16 cellular contexts compared by ENCODE assay signal in the genomic region with DNA sequence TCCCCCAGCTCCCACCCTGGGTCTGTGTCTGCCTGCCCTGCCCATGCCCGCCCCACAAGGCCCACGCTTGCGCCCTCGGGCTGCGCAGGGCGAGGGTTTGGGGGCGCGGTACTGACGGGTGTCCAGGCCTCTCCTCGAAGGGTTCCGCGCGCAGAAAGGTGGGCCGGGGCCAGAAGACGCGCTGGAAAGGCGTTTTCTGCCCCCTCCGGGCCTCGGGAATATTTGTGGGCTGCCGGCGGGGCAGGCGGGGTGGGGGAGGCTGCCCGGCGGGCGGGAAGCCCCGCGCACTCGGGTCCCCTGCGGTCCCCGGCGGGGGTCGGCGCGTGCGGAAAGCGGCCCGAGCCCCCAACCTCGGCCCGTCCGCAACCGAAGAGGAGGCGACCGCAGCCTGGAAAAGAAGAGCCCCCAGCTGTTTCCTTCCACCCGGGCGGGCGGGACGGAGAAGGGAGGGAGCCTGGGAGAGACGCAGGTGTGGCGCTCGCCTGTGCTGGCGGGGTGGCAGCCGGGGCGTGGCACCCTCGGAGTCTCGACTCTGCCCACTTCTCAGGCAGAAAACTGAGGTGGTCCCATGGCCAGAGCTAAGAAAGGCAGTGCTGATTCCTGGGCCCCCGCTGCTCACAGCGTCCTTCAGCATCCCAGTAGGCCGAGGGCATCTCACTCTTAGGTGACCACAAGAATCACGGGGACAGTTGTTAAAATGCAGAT. TPM values are rescaled to one million over a fixed set of nuclear protein-coding genes. Genes with fewer than 3 reads are reported as not detected.
A peak's percentile ranks its signal among the peaks of the same experiment; 100 is the strongest.
DNase-seq lines count a peak whose midpoint lies in the region; ATAC-seq, FAIRE-seq and TF ChIP-seq lines count a peak whose summit lies in the region.
"Had no signal": no experiment of that assay in that cellular context is flagged by ENCODE, and none has a peak within 500 bp of the region (broad histone marks: within the 10 kb centered on the region; RNA-seq: fewer than 3 reads in every experiment).

No MANE protein-coding gene starts in this region.

- intact Hi-C loops in body of pancreas (cut with DNase I): no loop called here
- intact Hi-C loops in left colon (cut with DNase I, micrococcal nuclease): no loop called here

- no peak for TF ChIP-seq CTCF in body of pancreas (IDR thresholded peaks at IDR 0.05)

- H3K9me3 ChIP-seq in body of pancreas (no peaks in the 10 kb centered on the region), small intestine (ENCODE audit: control insufficient read depth, low read depth) (no peaks in the 10 kb centered on the region)

- H3K36me3 ChIP-seq in body of pancreas (replicated peaks in 1 of 2; ENCODE audit: insufficient read depth in 1 of 2, low read depth in 2 of 2): no peaks in the 10 kb centered on the region
- no peaks in the 10 kb centered on the region for H3K36me3 ChIP-seq in small intestine (ENCODE audit: control insufficient read depth in 2 of 2, insufficient read depth in 2 of 2, low read length in 2 of 2)

- no peak for FAIRE-seq in small intestine (lab: Jason Lieb, UNC)
- FAIRE-seq: GM12891 had no signal

- 7% methylated on average over 21 to 59 of the region's 59 CpGs for WGBS in body of pancreas, 2 donors
- 6 to 9% (median 7%) methylated on average over 38 to 59 of the region's 59 CpGs for WGBS in small intestine, 3 donors

- no peaks in the 10 kb centered on the region for H3K27me3 ChIP-seq in body of pancreas
- H3K27me3 ChIP-seq in small intestine (ENCODE audit: control insufficient read depth in 2 of 2, insufficient read depth in 2 of 2, low read length in 2 of 2): peaks cover 0 to 11% of the 10 kb centered on the region in 2 donors

- ATAC-seq in body of pancreas: peak; percentile 78
- peak; percentile 73 for ATAC-seq in left colon
- no peak for ATAC-seq in GM21447 (IDR thresholded peaks at IDR 0.05; ENCODE audit: unreplicated experiment)
- ATAC-seq in HG02870 (IDR thresholded peaks at IDR 0.05; ENCODE audit: unreplicated experiment): no peak
- ATAC-seq: activated CD8-positive, alpha-beta T cell treated with anti-CD3 and anti-CD28 coated beads for 36 hours had no signal

- H3K4me1 ChIP-seq in body of pancreas (peaks cover 19% of the 10 kb centered on the region), small intestine (ENCODE audit: control insufficient read depth in 2 of 2, insufficient read depth in 1 of 2, low read depth in 1 of 2, low read length in 1 of 2) (no peaks in the 10 kb centered on the region)

- TF ChIP-seq POLR2A in body of pancreas (IDR thresholded peaks at IDR 0.05): peak; percentile 20 to 51 (median 44)

- H3K4me3 ChIP-seq in body of pancreas (peak overlapping the region; percentile 32 to 67), small intestine (ENCODE audit: low read depth in 1 of 2, low read length in 2 of 2) (no peak overlapping the region)

- H3K27ac ChIP-seq in body of pancreas (peak overlapping the region; percentile 81 to 89 (median 86)), small intestine (ENCODE audit: low read depth in 1 of 2, low read length in 1 of 2) (no peak overlapping the region)

- DNase-seq in NCI-H146 (lab: John Stamatoyannopoulos, UW) (peak; percentile 46), NCI-H146 treated with DMSO at 0.1 percent for 48 hours (lab: John Stamatoyannopoulos, UW; ENCODE audit: unreplicated experiment) (no peak), body of pancreas (peak; percentile 67 to 83 (median 75)), left colon (peak in 1 of 2 donors; percentile 56), small intestine (peak; percentile 17), NK-92 (lab: John Stamatoyannopoulos, UW; ENCODE audit: unreplicated experiment) (no peak)
- DNase-seq: activated CD8-positive, alpha-beta T cell treated with anti-CD3 and anti-CD28 coated beads for 36 hours; anterior cingulate cortex; CD4-positive, alpha-beta memory T cell; dermis blood vessel endothelial cell; EL; NCI-H226; stimulated activated CD4-positive, alpha-beta T cell treated with anti-CD3 and anti-CD28 coated beads, Interleukin-4, amount 100 ng/mL, for 24 hours had no signal

RNA-seq across cellular contexts. Expression of a gene that starts 59.0 kb away (rescaled TPM):
- total RNA-seq in body of pancreas (10 to 100 TPM; 42.5 to 47.5 TPM), left colon (10 to 100 TPM; 39.1 to 43.3 TPM)
- polyA plus RNA-seq in small intestine: 10 to 100 TPM; 24.3 to 30.4 (median 27.3) TPM

RNA-seq across cellular contexts. Expression of a gene that starts 59.2 kb away (rescaled TPM):
- total RNA-seq in body of pancreas: 10 to 100 TPM; 11.2 to 16.2 TPM
- 1 to 10 TPM; 2.4 to 2.7 TPM for total RNA-seq in left colon
- under 1 TPM in 1 of 3 donors, not detected in 2; 0.82 TPM for polyA plus RNA-seq in small intestine

Comparison
In these comparisons a context has a peak if more than half of its experiments do, and no peak if none do; other contexts are left out.
1. DNase-seq: peak in NCI-H146 (single experiment), body of pancreas (4 of 4) and small intestine (single experiment); none in NCI-H146 treated with DMSO at 0.1 percent for 48 hours (single experiment) and NK-92 (single experiment).
2. ATAC-seq: peak in body of pancreas (single experiment) and left colon (single experiment); none in GM21447 (single experiment) and HG02870 (single experiment).
3. H3K27ac ChIP-seq: peak in body of pancreas (4 of 4); none in small intestine (0 of 2).
4. H3K4me3 ChIP-seq: peak in body of pancreas (2 of 2); none in small intestine (0 of 2).